Comparison of ENCODE assay signal across 22 cellular contexts in genomic region chr21:15586752-15587436, GRCh38.
DNase-seq lines count a peak whose midpoint lies in the region; ATAC-seq, FAIRE-seq and TF ChIP-seq lines count a peak whose summit lies in the region.
"Had no signal": no experiment of that assay in that cellular context is flagged by ENCODE, and none has a peak within 500 bp of the region (broad histone marks: within the 10 kb centered on the region; RNA-seq: fewer than 3 reads in every experiment).

No MANE protein-coding gene starts in this region.

- TF ChIP-seq POLR2A in H1 (IDR thresholded peaks at IDR 0.05; ENCODE audit: control extremely low read depth in 1 of 2, low read depth in 2 of 2, low read length in 2 of 2) = no peak
- no peak for TF ChIP-seq POLR2A in H54 (IDR thresholded peaks at IDR 0.05; ENCODE audit: low read depth, low read length)

- H4K20me1 ChIP-seq in H1 (replicated peaks in 1 of 2; ENCODE audit: control insufficient read depth in 1 of 2, insufficient read depth in 2 of 2, low read length in 2 of 2) = no peaks in the 10 kb centered on the region

- H3K4me3 ChIP-seq in H1 (ENCODE audit: extremely low read depth in 1 of 4, insufficient read depth in 2 of 4, low read depth in 3 of 4, low read length in 4 of 4) (no peak overlapping the region), mucosa of descending colon (no peak overlapping the region)
- H3K4me3 ChIP-seq: A549, GM12878, K562 had no signal

- no peaks in the 10 kb centered on the region for H3K4me1 ChIP-seq in H1 (replicated peaks in 1 of 4; ENCODE audit: control insufficient read depth in 3 of 4, insufficient read depth in 4 of 4, low read length in 3 of 4)
- no peaks in the 10 kb centered on the region for H3K4me1 ChIP-seq in mucosa of descending colon (ENCODE audit: low read depth)
- H3K4me1 ChIP-seq: A549 had no signal

- H3K23ac ChIP-seq in H1 (ENCODE audit: insufficient read length) = no peak overlapping the region

- H3K9ac ChIP-seq in H1 (replicated peaks in 1 of 4; ENCODE audit: extremely low read depth in 1 of 4, low read depth in 3 of 4, low read length in 3 of 4) = no peak overlapping the region

- no peak overlapping the region for H2BK12ac ChIP-seq in H1 (ENCODE audit: low read depth, low read length)

- H3K14ac ChIP-seq in H1 (ENCODE audit: insufficient read length) = no peak overlapping the region

- peak overlapping the region; percentile 82; the same call in 1 of the 2 replicates for H2AFZ ChIP-seq in H1 (ENCODE audit: low read length)

- peak overlapping the region; percentile 76 for H3K27ac ChIP-seq in C4-2B
- no peak overlapping the region for H3K27ac ChIP-seq in H1 (ENCODE audit: low read depth, low read length)
- H3K27ac ChIP-seq: 22Rv1, A549 had no signal

- ATAC-seq in mucosa of descending colon = peak; percentile 61
- ATAC-seq: A549, GM12878, K562 had no signal

- WGBS in H1 (ENCODE audit: extremely low coverage in 1 of 2, insufficient coverage in 1 of 2, insufficient read length in 1 of 2, insufficient replicate concordance in 2 of 2, low coverage in 1 of 2, low lambda C conversion rate in 2 of 2, missing lambda C conversion rate in 1 of 2), 2 experiments = 89% methylated on average over 4 of the region's 4 CpGs; no CpG with 5 or more reads in 1 of the 2 experiments

- no peak overlapping the region for H2AK5ac ChIP-seq in H1 (ENCODE audit: low read depth, low read length)

- no peak overlapping the region for H2BK120ac ChIP-seq in H1 (replicated peaks; ENCODE audit: low read depth, low read length)

- CTCF ChIA-PET in H1 (lab: Charles Lee; ENCODE audit: partially characterized antibody) = interaction anchor here (0.8 to 1.1 kb wide), 2 partner anchors 34 to 42 kb away, joined by 4 to 5 read pairs; no protein-coding TSS in a partner anchor

- H3K56ac ChIP-seq in H1 (replicated peaks; ENCODE audit: insufficient read length, low read depth, low read length) = no peak overlapping the region

- H3K9me3 ChIP-seq in H1 (ENCODE audit: insufficient read depth in 2 of 2, low read depth in 1 of 2, low read length in 1 of 2) = no peaks in the 10 kb centered on the region
- no peaks in the 10 kb centered on the region for H3K9me3 ChIP-seq in mucosa of descending colon
- H3K9me3 ChIP-seq: A549 had no signal

- H3K36me3 ChIP-seq in H1 (ENCODE audit: control insufficient read depth in 2 of 4, insufficient read depth in 4 of 4, low read length in 3 of 4) = no peaks in the 10 kb centered on the region
- no peaks in the 10 kb centered on the region for H3K36me3 ChIP-seq in mucosa of descending colon (ENCODE audit: low read depth)

- no peak overlapping the region for H3K4ac ChIP-seq in H1 (replicated peaks; ENCODE audit: insufficient read length, low read depth, low read length)

- H3K4me2 ChIP-seq in H1 (ENCODE audit: insufficient read depth in 1 of 2, low read depth in 2 of 2, low read length in 2 of 2) = no peak overlapping the region
- H3K4me2 ChIP-seq: A549 had no signal

- H3K27me3 ChIP-seq in H1 (replicated peaks in 1 of 4; ENCODE audit: control insufficient read depth in 3 of 4, extremely low read depth in 1 of 4, insufficient read depth in 3 of 4, low read length in 3 of 4) = no peaks in the 10 kb centered on the region

- peak overlapping the region; percentile 16 for H3K27ac Mint-ChIP-seq in type B pancreatic cell
- H3K27ac Mint-ChIP-seq: CD14-positive monocyte; CD4-positive, alpha-beta memory T cell had no signal

- H2BK20ac ChIP-seq in H1 (ENCODE audit: low read length) = no peak overlapping the region

- no peak for TF ChIP-seq EP300 in H1 (IDR thresholded peaks at IDR 0.05; ENCODE audit: borderline replicate concordance in 1 of 2, low read depth in 2 of 2, low read length in 2 of 2)

- FAIRE-seq in H1 (lab: Jason Lieb, UNC) = no peak
- no peak for FAIRE-seq in H54 (lab: Jason Lieb, UNC)
- FAIRE-seq: A549, GM12878, GM19239, HTR-8/SVneo, K562 had no signal

- H3K18ac ChIP-seq in H1 (ENCODE audit: extremely low read depth, low read length) = no peak overlapping the region

- DNase-seq in H1 (ENCODE audit: low read depth in 1 of 2, low spot score in 2 of 2) = no peak
- DNase-seq in mucosa of descending colon = no peak
- DNase-seq in type B pancreatic cell (ENCODE audit: extremely low spot score, unreplicated experiment) = no peak
- DNase-seq in H54 (ENCODE audit: insufficient read length, low spot score) = no peak
- no peak for DNase-seq in activated CD8-positive, alpha-beta memory T cell treated with anti-CD3 and anti-CD28 coated beads, Interleukin-2, amount 50 U/mL, for 4 hours
- no peak for DNase-seq in T1000 (lab: John Stamatoyannopoulos, UW)
- DNase-seq: AML-193; Calu3; CD4-positive, alpha-beta memory T cell; DMS53; DND-41; EL; HCEC 1CT; IMR-90 had no signal

- no peak for TF ChIP-seq RAD21 in H1 (IDR thresholded peaks at IDR 0.05 in 1 of 2, conservative IDR thresholded peaks at IDR 0.05 in 1 of 2; ENCODE audit: low read depth in 2 of 2, low read length in 2 of 2)

- POLR2A ChIA-PET in H1 (lab: Charles Lee; ENCODE audit: partially characterized antibody) = no interaction called here

- H3K4me3 Mint-ChIP-seq in type B pancreatic cell = no peak overlapping the region
- H3K4me3 Mint-ChIP-seq: CD14-positive monocyte; CD4-positive, alpha-beta memory T cell had no signal

- no peaks in the 10 kb centered on the region for H3K4me1 Mint-ChIP-seq in type B pancreatic cell (ENCODE audit: unreplicated experiment)
- H3K4me1 Mint-ChIP-seq: CD14-positive monocyte; CD4-positive, alpha-beta memory T cell had no signal

- no peaks in the 10 kb centered on the region for H3K23me2 ChIP-seq in H1 (ENCODE audit: low read depth, low read length)

- no peak overlapping the region for H4K91ac ChIP-seq in H1 (replicated peaks; ENCODE audit: insufficient read length, low read length)

- H3K36me3 Mint-ChIP-seq in type B pancreatic cell = no peaks in the 10 kb centered on the region
- H3K36me3 Mint-ChIP-seq: CD14-positive monocyte; CD4-positive, alpha-beta memory T cell had no signal

- H4K8ac ChIP-seq in H1 (ENCODE audit: extremely low read depth, insufficient read depth, low read length) = no peak overlapping the region

- H3K9me3 Mint-ChIP-seq in type B pancreatic cell = no peaks in the 10 kb centered on the region
- H3K9me3 Mint-ChIP-seq: CD4-positive, alpha-beta memory T cell had no signal

- no peaks in the 10 kb centered on the region for H3K79me2 ChIP-seq in H1 (ENCODE audit: control insufficient read depth in 1 of 2, insufficient read depth in 2 of 2, low read length in 2 of 2)

- TF ChIP-seq CTCF in C4-2B (conservative IDR thresholded peaks at IDR 0.05) (no peak), H1 (IDR thresholded peaks at IDR 0.05; ENCODE audit: control extremely low read depth in 1 of 3, insufficient read depth in 1 of 3, low read depth in 1 of 3, low read length in 3 of 3) (no peak), mucosa of descending colon (IDR thresholded peaks at IDR 0.05) (no peak), type B pancreatic cell (conservative IDR thresholded peaks at IDR 0.05) (no peak)

- H4K5ac ChIP-seq in H1 (ENCODE audit: insufficient read length, low read depth, low read length) = no peak overlapping the region

- intact Hi-C loops in mucosa of descending colon (cut with DNase I, micrococcal nuclease) = no loop called here

- H2BK15ac ChIP-seq in H1 (ENCODE audit: low read length) = no peak overlapping the region

- no peaks in the 10 kb centered on the region for H3K79me1 ChIP-seq in H1 (ENCODE audit: low read depth, low read length)

- no peak overlapping the region for H2BK5ac ChIP-seq in H1 (ENCODE audit: low read depth, low read length)

- no peaks in the 10 kb centered on the region for H3K27me3 Mint-ChIP-seq in type B pancreatic cell
- H3K27me3 Mint-ChIP-seq: CD4-positive, alpha-beta memory T cell had no signal

TF ChIP-seq in H1, 55 proteins besides CTCF, POLR2A, EP300 and RAD21:
- no peak for TF ChIP-seq KDM1A (IDR thresholded peaks at IDR 0.05; ENCODE audit: borderline replicate concordance, low read length)
- no peak for TF ChIP-seq HDAC6 (IDR thresholded peaks at IDR 0.05; ENCODE audit: low read depth, low read length)
- no peak for TF ChIP-seq ZNF274 (IDR thresholded peaks at IDR 0.05; ENCODE audit: borderline replicate concordance, extremely low read depth, low read length)
